In genomic region chr11:129077191-129077590, GRCh38 we compare ENCODE assay signal across 17 cellular contexts.
DNase-seq lines count a peak whose midpoint lies in the region; ATAC-seq, FAIRE-seq and TF ChIP-seq lines count a peak whose summit lies in the region.
"Had no signal": no experiment of that assay in that cellular context is flagged by ENCODE, and none has a peak within 500 bp of the region (broad histone marks: within the 10 kb centered on the region; RNA-seq: fewer than 3 reads in every experiment).

No MANE protein-coding gene starts in this region.

- TF ChIP-seq CTCF in MCF 10A (IDR thresholded peaks at IDR 0.05; ENCODE audit: unreplicated experiment) (no peak), mammary epithelial cell (conservative IDR thresholded peaks at IDR 0.05 in 1 of 2, IDR thresholded peaks at IDR 0.05 in 1 of 2; ENCODE audit: extremely low read depth in 1 of 2, insufficient read depth in 1 of 2, low read depth in 1 of 2, low read length in 2 of 2) (no peak), epithelial cell of esophagus (IDR thresholded peaks at IDR 0.05; ENCODE audit: insufficient read depth, low read depth, low read length, missing control alignments) (no peak), esophagus squamous epithelium (IDR thresholded peaks at IDR 0.05) (no peak)

- H3K4me1 ChIP-seq in mammary epithelial cell (ENCODE audit: insufficient read depth, low read length) (no peaks in the 10 kb centered on the region), esophagus squamous epithelium (no peaks in the 10 kb centered on the region)
- H3K4me1 ChIP-seq: BLaER1 treated with 17β-estradiol and CSF1 and Interleukin-3, amounts not matched to agents 10 nM and 100 nM had no signal

- TF ChIP-seq POLR2A in GM12892 (IDR thresholded peaks at IDR 0.05; ENCODE audit: low read depth, low read length) (no peak), esophagus squamous epithelium (IDR thresholded peaks at IDR 0.05) (no peak)

- CTCF ChIA-PET in MCF 10A (lab: Yijun Ruan, JAX) (interaction anchor here (1.0 to 1.1 kb wide), 2 partner anchors 245 to 255 kb away, joined by 4 to 5 read pairs; no protein-coding TSS in a partner anchor), mammary epithelial cell (lab: Charles Lee; ENCODE audit: low non-redundant PET) (no interaction called here)

- WGBS in mammary epithelial cell (ENCODE audit: low coverage, missing lambda C conversion rate), result 81% methylated on average over 5 of the region's 5 CpGs
- WGBS in esophagus squamous epithelium, 2 donors, result 74 to 92% methylated on average over 3 of the region's 5 CpGs

- FAIRE-seq in GM12892 (lab: Jason Lieb, UNC), result no peak
- FAIRE-seq: A204.1 had no signal

- no peak overlapping the region for H2AFZ ChIP-seq in mammary epithelial cell (ENCODE audit: low read depth, low read length)

- H3K36me3 ChIP-seq in mammary epithelial cell (ENCODE audit: insufficient read depth, low read length) (no peaks in the 10 kb centered on the region), esophagus squamous epithelium (peaks cover 0 to 7% (median 0%) of the 10 kb centered on the region in 3 donors)

- H3K4me3 Mint-ChIP-seq in MCF 10A (ENCODE audit: unreplicated experiment), result no peak overlapping the region

- H3K4me3 ChIP-seq in mammary epithelial cell (replicated peaks in 1 of 3; ENCODE audit: insufficient read depth in 1 of 3, low read depth in 2 of 3, low read length in 3 of 3) (no peak overlapping the region), epithelial cell of esophagus (ENCODE audit: low read length) (no peak overlapping the region), esophagus squamous epithelium (no peak overlapping the region)
- H3K4me3 ChIP-seq: BLaER1 treated with 17β-estradiol and CSF1 and Interleukin-3, amounts not matched to agents 10 nM and 100 nM; SK-N-MC had no signal

- no peaks in the 10 kb centered on the region for H3K27me3 Mint-ChIP-seq in MCF 10A (ENCODE audit: insufficient read depth, unreplicated experiment)

- H3K27me3 ChIP-seq in mammary epithelial cell (ENCODE audit: insufficient read depth, low read length) (no peaks in the 10 kb centered on the region), esophagus squamous epithelium (no peaks in the 10 kb centered on the region)
- H3K27me3 ChIP-seq: BLaER1 treated with 17β-estradiol and CSF1 and Interleukin-3, amounts not matched to agents 10 nM and 100 nM had no signal

- intact Hi-C loops in MCF 10A (cut with micrococcal nuclease) (no loop called here), mammary epithelial cell (cut with micrococcal nuclease) (no loop called here), esophagus squamous epithelium (cut with DNase I) (no loop called here)

- no peaks in the 10 kb centered on the region for H3K9me3 ChIP-seq in mammary epithelial cell (replicated peaks; ENCODE audit: insufficient read depth, low read length)
- peaks cover 0 to 11% (median 7%) of the 10 kb centered on the region in 3 donors for H3K9me3 ChIP-seq in esophagus squamous epithelium

- H3K36me3 Mint-ChIP-seq in MCF 10A (ENCODE audit: insufficient read depth, unreplicated experiment), result peaks cover 11% of the 10 kb centered on the region

- H4K20me1 ChIP-seq in mammary epithelial cell (ENCODE audit: insufficient read depth, low read length), result no peaks in the 10 kb centered on the region
- H4K20me1 ChIP-seq: BLaER1 treated with 17β-estradiol and CSF1 and Interleukin-3, amounts not matched to agents 10 nM and 100 nM had no signal

- H3K9ac ChIP-seq in mammary epithelial cell (ENCODE audit: insufficient read depth, low read length), result no peak overlapping the region
- H3K9ac ChIP-seq: BLaER1 treated with 17β-estradiol and CSF1 and Interleukin-3, amounts not matched to agents 10 nM and 100 nM had no signal

- dilution Hi-C loops in mammary epithelial cell (cut with HindIII; ENCODE audit: low sequenced_read_pairs), result no loop called here

- BruUV-seq in MCF 10A (replicated peaks; lab: Mats Ljungman, UMichigan) (no TSS peak), mammary epithelial cell (replicated peaks; lab: Mats Ljungman, UMichigan) (no TSS peak)

- POLR2A ChIA-PET in MCF 10A (lab: Yijun Ruan, JAX), result interaction anchor here (1.1 kb wide), 1 partner anchor 9 kb away, joined by 3 read pairs; no protein-coding TSS in a partner anchor

- peaks cover 3% of the 10 kb centered on the region for H3K79me2 ChIP-seq in mammary epithelial cell (ENCODE audit: insufficient read depth, low read length)

- peaks cover 19% of the 10 kb centered on the region for H3K4me1 Mint-ChIP-seq in MCF 10A (ENCODE audit: insufficient read depth, unreplicated experiment)

- peak; percentile 15 for DNase-seq in MCF 10A (ENCODE audit: unreplicated experiment)
- no peak for DNase-seq in mammary epithelial cell
- peak; percentile 66 for DNase-seq in NCI-H345 (lab: John Stamatoyannopoulos, UW)
- DNase-seq in epithelial cell of esophagus (ENCODE audit: low read depth), result peak; percentile 17
- no peak for DNase-seq in GM12892 (ENCODE audit: insufficient read length)
- DNase-seq in esophagus squamous epithelium (lab: John Stamatoyannopoulos, UW), result no peak
- no peak for DNase-seq in hypothalamus (lab: John Stamatoyannopoulos, UW)
- DNase-seq: DMS 273 treated with DMSO at 0.1 percent for 48 hours, NCI-H1694, NCI-H446 treated with DMSO at 0.1 percent for 48 hours, NCI-H82 had no signal

- H3K9me3 Mint-ChIP-seq in MCF 10A (ENCODE audit: unreplicated experiment), result peaks cover under 1% of the 10 kb centered on the region

- no peak for ATAC-seq in HG03108 (IDR thresholded peaks at IDR 0.05; ENCODE audit: unreplicated experiment)
- ATAC-seq: HCT116, Right ventricle myocardium inferior had no signal

- in situ Hi-C loops in mammary epithelial cell (cut with MboI; ENCODE audit: low sequenced_read_pairs in 2 of 2), result no loop called here

- H3K27ac ChIP-seq in mammary epithelial cell (ENCODE audit: insufficient read depth, low read depth, low read length), result no peak overlapping the region
- H3K27ac ChIP-seq in esophagus squamous epithelium, result no peak overlapping the region
- H3K27ac ChIP-seq: BLaER1 treated with 17β-estradiol and CSF1 and Interleukin-3, amounts not matched to agents 10 nM and 100 nM; SK-N-MC had no signal

- H3K4me2 ChIP-seq in mammary epithelial cell (ENCODE audit: insufficient read depth, low read depth, low read length), result no peak overlapping the region
- H3K4me2 ChIP-seq: BLaER1 treated with 17β-estradiol and CSF1 and Interleukin-3, amounts not matched to agents 10 nM and 100 nM had no signal

- H3K27ac Mint-ChIP-seq in MCF 10A (ENCODE audit: low read depth, unreplicated experiment), result peak overlapping the region; percentile 84

Comparison
In these comparisons a context has a peak if more than half of its experiments do, and no peak if none do; other contexts are left out.
1. DNase-seq: peak in MCF 10A (single experiment), NCI-H345 (single experiment) and epithelial cell of esophagus (single experiment); none in mammary epithelial cell (single experiment), GM12892 (single experiment), esophagus squamous epithelium (single experiment) and hypothalamus (0 of 51).